22 cellular contexts compared by ENCODE assay signal in the genomic region with DNA sequence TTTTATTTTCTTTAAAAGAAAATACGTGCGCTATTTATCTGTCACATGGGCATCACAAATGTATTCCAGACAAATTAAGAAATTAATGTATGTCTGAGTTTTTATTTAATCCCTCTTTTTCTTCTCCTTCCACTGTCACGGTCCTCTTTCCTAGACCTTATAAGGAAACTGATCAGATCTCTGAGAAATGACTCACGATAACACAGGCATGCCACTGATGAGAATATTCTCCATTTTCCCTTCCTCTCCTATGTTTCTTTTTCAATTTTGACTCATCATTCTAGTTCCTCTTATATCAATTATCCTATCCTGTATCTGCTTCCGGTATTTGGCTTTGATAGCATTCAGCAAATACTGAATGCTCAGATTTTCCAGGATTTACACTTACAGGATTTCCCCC.
"Had no signal": no experiment of that assay in that cellular context is flagged by ENCODE, and none has a peak within 500 bp of the region (broad histone marks: within the 10 kb centered on the region; RNA-seq: fewer than 3 reads in every experiment).

No MANE protein-coding gene starts in this region.

- H3K4me3 ChIP-seq: coronary artery, gastroesophageal sphincter, heart left ventricle, left ventricle myocardium inferior, pancreas, tibial artery had no signal

- ATAC-seq: gastroesophageal sphincter; heart left ventricle; naive thymus-derived CD8-positive, alpha-beta T cell; pancreas; right cardiac atrium had no signal

- H3K4me1 ChIP-seq: gastroesophageal sphincter, heart left ventricle, pancreas, tibial artery had no signal

- FAIRE-seq: keratinocyte, pancreas had no signal

- H3K27me3 ChIP-seq: gastroesophageal sphincter, heart left ventricle, neutrophil, pancreas, tibial artery had no signal

- H3K36me3 ChIP-seq: gastroesophageal sphincter, heart left ventricle, left ventricle myocardium inferior, neutrophil, pancreas, tibial artery had no signal

- DNase-seq: activated CD4-positive, alpha-beta memory T cell treated with anti-CD3 and anti-CD28 coated beads for 36 hours; activated CD4-positive, alpha-beta T cell treated with anti-CD3 and anti-CD28 coated beads for 48 hours; activated naive CD4-positive, alpha-beta T cell treated with Interleukin-2 at 50 U/mL for 16 hours; activated naive CD8-positive, alpha-beta T cell treated with anti-CD3 and anti-CD28 coated beads for 36 hours; activated T-cell treated with anti-CD3 and anti-CD28 coated beads, Interleukin-2, amount 50 U/mL, for 48 hours; amniotic stem cell; cerebellar nuclear complex; endodermal cell; heart left ventricle; left ventricle myocardium inferior; naive thymus-derived CD8-positive, alpha-beta T cell; pancreas; right cardiac atrium; stimulated activated CD4-positive, alpha-beta T cell treated with anti-CD3 and anti-CD28 coated beads, Interleukin-12 subunit alpha, Interleukin-12 subunit beta, amount 100 ng/mL, for 4 hours; stimulated activated CD4-positive, alpha-beta T cell treated with anti-CD3 and anti-CD28 coated beads, Interleukin-1b, Interleukin-23, amount 100 ng/mL, for 48 hours; T-helper 1 cell; tibial artery had no signal

- H3K27ac ChIP-seq: coronary artery, epithelial cell of prostate, gastroesophageal sphincter, heart left ventricle, left ventricle myocardium inferior, neutrophil, pancreas, tibial artery had no signal

- H3K9me3 ChIP-seq: gastroesophageal sphincter, heart left ventricle, left ventricle myocardium inferior, neutrophil, pancreas, tibial artery had no signal
